In the genomic region with DNA sequence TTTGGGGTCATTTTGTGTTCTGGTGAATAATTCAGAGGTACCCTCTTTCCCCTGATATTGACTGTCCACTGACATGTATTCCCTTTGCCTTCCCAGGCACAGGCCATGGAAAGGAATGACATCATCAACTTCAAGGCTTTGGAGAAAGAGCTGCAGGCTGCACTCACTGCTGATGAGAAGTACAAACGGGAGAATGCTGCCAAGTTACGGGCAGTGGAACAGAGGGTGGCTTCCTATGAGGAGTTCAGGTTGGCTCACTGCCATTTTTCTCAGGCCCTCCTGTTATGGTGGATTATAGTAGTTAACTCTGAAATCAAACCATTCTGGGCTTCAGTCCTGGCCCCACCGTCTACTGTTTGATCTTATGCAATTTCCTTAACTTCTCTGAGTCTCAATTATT, we compare ENCODE assay signal across 9 cellular contexts. TPM values are rescaled to one million over a fixed set of nuclear protein-coding genes. Genes with fewer than 3 reads are reported as not detected.
A peak's percentile ranks its signal among the peaks of the same experiment; 100 is the strongest.
DNase-seq lines count a peak whose midpoint lies in the region; ATAC-seq and TF ChIP-seq lines count a peak whose summit lies in the region.
"Had no signal": no experiment of that assay in that cellular context is flagged by ENCODE, and none has a peak within 500 bp of the region (broad histone marks: within the 10 kb centered on the region; RNA-seq: fewer than 3 reads in every experiment).

No MANE protein-coding gene starts in this region.

- ATAC-seq in GM18870 (IDR thresholded peaks at IDR 0.05; ENCODE audit: unreplicated experiment): no peak
- no peak for ATAC-seq in HG02759 (IDR thresholded peaks at IDR 0.05; ENCODE audit: unreplicated experiment)

- no peak overlapping the region for H3K4me3 ChIP-seq in AG09309 (ENCODE audit: control insufficient read depth, low read depth, low read length)

- DNase-seq in AG09309 (ENCODE audit: low read depth) (peak; percentile 35), LHCN-M2 (ENCODE audit: low read depth) (peak; percentile 82), amniotic stem cell (lab: John Stamatoyannopoulos, UW) (peak; percentile 17), inferior parietal cortex (ENCODE audit: extremely low spot score) (peak; percentile 39), NCI-H1436 (lab: John Stamatoyannopoulos, UW) (no peak)
- DNase-seq in stimulated activated CD4-positive, alpha-beta T cell treated with anti-CD3 and anti-CD28 coated beads, Interleukin-2, amount 100 ng/mL, for 48 hours: no peak

- TF ChIP-seq CTCF in AG09309 (IDR thresholded peaks at IDR 0.05; ENCODE audit: control insufficient read depth, insufficient read depth, low read depth, low read length, missing control alignments): no peak

RNA-seq across cellular contexts. Expression of a gene that starts 1.6 kb away (rescaled TPM):
- total RNA-seq in LHCN-M2 (2014; rRNA removed): 106 and 107 TPM in 2 replicates
- 112 TPM for polyA plus RNA-seq in LHCN-M2 (2012)

RNA-seq across cellular contexts. Expression of a gene that starts 14.4 kb away (rescaled TPM):
- total RNA-seq in LHCN-M2 (2014; rRNA removed): 0.29 TPM in 1 of 2 replicates, not detected in the other
- polyA plus RNA-seq in LHCN-M2 (2012): 0.04 TPM
- total RNA-seq: kidney epithelial cell had no signal

RNA-seq across cellular contexts. Expression of a gene that starts 46.7 kb away (rescaled TPM):
- total RNA-seq in LHCN-M2 (2014; rRNA removed): 12.1 and 14.7 TPM in 2 replicates
- polyA plus RNA-seq in LHCN-M2 (2012): 7.4 TPM

RNA-seq across cellular contexts. Expression of a gene that starts 53.2 kb away (rescaled TPM):
- total RNA-seq in LHCN-M2 (2014; rRNA removed): not detected in 2 replicates
- not detected for polyA plus RNA-seq in LHCN-M2 (2012)
- total RNA-seq: kidney epithelial cell had no signal

Comparison
In these comparisons a context has a peak if more than half of its experiments do, and no peak if none do; other contexts are left out.
1. DNase-seq: peak in AG09309 (single experiment), LHCN-M2 (single experiment), amniotic stem cell (single experiment) and inferior parietal cortex (single experiment); none in stimulated activated CD4-positive, alpha-beta T cell treated with anti-CD3 and anti-CD28 coated beads, Interleukin-2, amount 100 ng/mL, for 48 hours (0 of 2) and NCI-H1436 (single experiment).